In genomic region chr2:224650815-224651439, GRCh38 we compare ENCODE assay signal across 8 cellular contexts.
DNase-seq lines count a peak whose midpoint lies in the region; ATAC-seq, FAIRE-seq and TF ChIP-seq lines count a peak whose summit lies in the region.

No MANE protein-coding gene starts in this region.

- H3K79me2 ChIP-seq in Karpas-422 (ENCODE audit: low read length) (no peaks in the 10 kb centered on the region), endothelial cell of umbilical vein (ENCODE audit: control insufficient read depth, insufficient read depth, low read length) (no peaks in the 10 kb centered on the region)

- H3K9ac ChIP-seq in Karpas-422 (ENCODE audit: low read length) (0 out of 2 replicates have a peak overlapping the region, but pooled peaks have one; percentile 2), endothelial cell of umbilical vein (replicated peaks; ENCODE audit: extremely low read depth, insufficient read depth, low read length) (no peak overlapping the region)

- H3K4me3 ChIP-seq in Karpas-422 (ENCODE audit: low read length), result no peak overlapping the region
- H3K4me3 ChIP-seq in endothelial cell of umbilical vein (replicated peaks in 1 of 3; ENCODE audit: insufficient read depth in 1 of 3, low read depth in 1 of 3, low read length in 3 of 3), result no peak overlapping the region
- no peak overlapping the region for H3K4me3 ChIP-seq in mucosa of descending colon

- intact Hi-C loops in Calu3 (cut with micrococcal nuclease; ENCODE audit: unreplicated experiment), result loop anchor here (1.0 to 2.0 kb wide), 2 partner anchors 128 to 294 kb away; no protein-coding TSS in a partner anchor
- intact Hi-C loops in endothelial cell of umbilical vein (cut with micrococcal nuclease), result loop anchor here (1.0 to 2.0 kb wide), 7 partner anchors 66 to 1010 kb away; partner anchors contain the start of gene CUL3
- intact Hi-C loops in mucosa of descending colon (cut with DNase I, micrococcal nuclease), result loop anchor here (2.0 to 5.0 kb wide), 2 partner anchors 294 kb away; no protein-coding TSS in a partner anchor

- peaks cover 8% of the 10 kb centered on the region for H3K4me1 Mint-ChIP-seq in Calu3 (ENCODE audit: low read depth, unreplicated experiment)

- H3K4me2 ChIP-seq in Karpas-422 (ENCODE audit: low read depth, low read length, poor library complexity, severe bottlenecking) (peak overlapping the region; percentile 34), endothelial cell of umbilical vein (ENCODE audit: insufficient read depth, low read length) (no peak overlapping the region)

- no peak for TF ChIP-seq POLR2A in endothelial cell of umbilical vein (IDR thresholded peaks at IDR 0.05; ENCODE audit: low read depth, low read length)

- H3K9me2 ChIP-seq in Karpas-422 (replicated peaks; ENCODE audit: insufficient read depth, low read length), result no peaks in the 10 kb centered on the region

- H3K9me1 ChIP-seq in endothelial cell of umbilical vein (replicated peaks; ENCODE audit: control insufficient read depth, extremely low read depth, insufficient read depth, low read length), result no peaks in the 10 kb centered on the region

- H3K4me3 Mint-ChIP-seq in Calu3 (ENCODE audit: low read depth, unreplicated experiment), result no peak overlapping the region

- H3K27ac ChIP-seq in Karpas-422 (ENCODE audit: low read length) (no peak overlapping the region), endothelial cell of umbilical vein (ENCODE audit: insufficient read depth, low read depth, low read length) (no peak overlapping the region)

- H3K27me3 ChIP-seq in Karpas-422 (ENCODE audit: low read length) (no peaks in the 10 kb centered on the region), endothelial cell of umbilical vein (ENCODE audit: control insufficient read depth in 2 of 2, insufficient read depth in 2 of 2, low read length in 2 of 2) (no peaks in the 10 kb centered on the region)

- H2AFZ ChIP-seq in Karpas-422 (ENCODE audit: low read length), result no peak overlapping the region
- H2AFZ ChIP-seq in endothelial cell of umbilical vein (ENCODE audit: low read depth, low read length), result no peak overlapping the region

- ATAC-seq in GM19395 (IDR thresholded peaks at IDR 0.05; ENCODE audit: unreplicated experiment), result peak; percentile 67
- ATAC-seq in mucosa of descending colon, result peak; percentile 63

- POLR2A ChIA-PET in endothelial cell of umbilical vein (lab: Charles Lee), result no interaction called here

- H3K27ac Mint-ChIP-seq in Calu3 (ENCODE audit: unreplicated experiment), result no peak overlapping the region

- dilution Hi-C loops in endothelial cell of umbilical vein (cut with MboI; ENCODE audit: extremely low pct_ligation_motif_present, low sequenced_read_pairs), result no loop called here

- H3K4me1 ChIP-seq in Karpas-422 (ENCODE audit: low read length) (peaks cover 5% of the 10 kb centered on the region; the same call in 1 of the 2 replicates), endothelial cell of umbilical vein (ENCODE audit: control insufficient read depth, extremely low read depth, insufficient read depth, low read length) (no peaks in the 10 kb centered on the region), mucosa of descending colon (ENCODE audit: low read depth) (peaks cover 3% of the 10 kb centered on the region)

- H3K36me3 ChIP-seq in Karpas-422 (ENCODE audit: insufficient read depth, low read length) (no peaks in the 10 kb centered on the region), endothelial cell of umbilical vein (ENCODE audit: control insufficient read depth in 2 of 2, extremely low read depth in 1 of 2, insufficient read depth in 2 of 2, low read length in 2 of 2) (no peaks in the 10 kb centered on the region), mucosa of descending colon (ENCODE audit: low read depth) (no peaks in the 10 kb centered on the region)

- CTCF ChIA-PET in Calu3 (lab: Charles Lee) (no interaction called here), endothelial cell of umbilical vein (lab: Charles Lee) (interaction anchor here (0.6 to 2.8 kb wide), 17 partner anchors 9 to 1011 kb away, joined by 3 to 22 read pairs (median 4); partner anchors contain the start of gene FAM124B)

- peak; percentile 86 for FAIRE-seq in endothelial cell of umbilical vein (lab: Jason Lieb, UNC)

- H3K9me3 Mint-ChIP-seq in Calu3 (ENCODE audit: low read depth, unreplicated experiment), result no peaks in the 10 kb centered on the region

- H3K9me3 ChIP-seq in Karpas-422 (ENCODE audit: low read length) (no peaks in the 10 kb centered on the region), endothelial cell of umbilical vein (replicated peaks; ENCODE audit: control insufficient read depth, insufficient read depth, low read length) (no peaks in the 10 kb centered on the region), mucosa of descending colon (no peaks in the 10 kb centered on the region)

- H3K27me3 Mint-ChIP-seq in Calu3 (ENCODE audit: unreplicated experiment), result no peaks in the 10 kb centered on the region

- DNase-seq in Calu3, result peak; percentile 37
- DNase-seq in Karpas-422, result peak; percentile 81
- DNase-seq in SHP77 (lab: John Stamatoyannopoulos, UW), result peak; percentile 55 to 56
- peak; percentile 61 for DNase-seq in endothelial cell of umbilical vein (ENCODE audit: low read depth, low spot score)
- peak in 1 of 3 donors; percentile 60 for DNase-seq in mucosa of descending colon
- DNase-seq in ureter (ENCODE audit: low spot score), result no peak
- no peak for DNase-seq in cortex of kidney (lab: John Stamatoyannopoulos, UW)

- TF ChIP-seq CTCF in Calu3 (IDR thresholded peaks at IDR 0.05; ENCODE audit: unreplicated experiment) (peak; percentile 82), endothelial cell of umbilical vein (IDR thresholded peaks at IDR 0.05; ENCODE audit: extremely low read depth in 1 of 2, insufficient read depth in 1 of 2, low read depth in 1 of 2, low read length in 2 of 2) (peak; percentile 49 to 60), mucosa of descending colon (IDR thresholded peaks at IDR 0.05) (peak; percentile 44)

- H4K20me1 ChIP-seq in Karpas-422 (ENCODE audit: insufficient read depth, low read depth, low read length) (no peaks in the 10 kb centered on the region), endothelial cell of umbilical vein (replicated peaks; ENCODE audit: control insufficient read depth, extremely low read depth, insufficient read depth, low read length) (no peaks in the 10 kb centered on the region)

- H3K36me3 Mint-ChIP-seq in Calu3 (ENCODE audit: insufficient read depth, unreplicated experiment), result no peaks in the 10 kb centered on the region

- BruUV-seq in Calu3 (replicated peaks; lab: Mats Ljungman, UMichigan), result no TSS peak
- BruUV-seq in endothelial cell of umbilical vein (replicated peaks; lab: Mats Ljungman, UMichigan), result no TSS peak

TF ChIP-seq in endothelial cell of umbilical vein, 7 proteins besides CTCF, POLR2A, EP300 and RAD21:
- TF ChIP-seq GATA2 (IDR thresholded peaks at IDR 0.05; ENCODE audit: insufficient read depth, insufficient read length, low read depth, low read length) (no peak), MAX (IDR thresholded peaks at IDR 0.05; ENCODE audit: insufficient read depth, insufficient read length) (no peak), MYC (IDR thresholded peaks at IDR 0.05; ENCODE audit: low read depth, low read length) (no peak), EZH2 (IDR thresholded peaks at IDR 0.05; ENCODE audit: borderline replicate concordance, low read depth, low read length, severe bottlenecking) (no peak), JUN (IDR thresholded peaks at IDR 0.05; ENCODE audit: borderline replicate concordance, insufficient read depth, insufficient read length, low read depth) (no peak), POLR2AphosphoS5 (IDR thresholded peaks at IDR 0.05; ENCODE audit: insufficient read depth, low read depth, low read length) (no peak), FOS (IDR thresholded peaks at IDR 0.05; ENCODE audit: borderline replicate concordance, insufficient read depth, low read length) (no peak)

Comparison
In these comparisons a context has a peak if more than half of its experiments do, and no peak if none do; other contexts are left out.
1. DNase-seq: peak in Calu3 (single experiment), Karpas-422 (single experiment), SHP77 (2 of 2) and endothelial cell of umbilical vein (single experiment); none in ureter (single experiment) and cortex of kidney (single experiment).
2. Peak in every context shown above with its lines, with median percentiles within 50 percentile points of each other: CTCF ChIP-seq.